In the genomic region with DNA sequence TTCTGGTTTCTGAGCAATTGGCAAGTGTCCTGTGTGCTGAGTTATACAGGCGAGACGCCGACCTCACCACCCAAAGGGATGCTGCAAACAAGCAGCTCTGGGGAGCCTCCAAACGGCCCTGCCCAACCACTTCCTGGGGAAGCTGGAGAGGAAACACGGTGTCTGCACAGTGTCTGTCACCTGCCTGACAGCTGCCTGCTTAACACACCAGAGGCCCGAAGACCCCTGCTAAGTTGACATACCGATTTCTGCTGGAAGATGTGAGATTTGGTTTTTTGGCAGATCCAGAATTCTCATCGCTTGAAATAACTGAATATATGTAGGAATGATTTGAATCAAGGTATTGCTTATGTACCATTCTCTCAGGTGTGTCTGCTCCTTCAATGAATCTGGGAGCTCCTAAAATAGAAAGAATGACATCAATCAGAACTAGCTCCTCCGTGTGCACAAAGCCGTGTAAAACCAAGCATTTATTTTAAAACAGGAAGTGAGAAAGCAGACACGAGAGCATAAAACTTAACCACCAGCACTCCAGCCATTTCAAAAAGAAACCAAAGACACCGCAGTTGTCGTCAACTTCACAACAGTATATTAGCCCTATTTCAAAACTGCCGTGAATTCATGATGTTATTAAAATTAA, we compare ENCODE assay signal across 9 cellular contexts. TPM values are rescaled to one million over a fixed set of nuclear protein-coding genes. Genes with fewer than 3 reads are reported as not detected.
DNase-seq lines count a peak whose midpoint lies in the region; ATAC-seq and TF ChIP-seq lines count a peak whose summit lies in the region.
"Had no signal": no experiment of that assay in that cellular context is flagged by ENCODE, and none has a peak within 500 bp of the region (broad histone marks: within the 10 kb centered on the region; RNA-seq: fewer than 3 reads in every experiment).

No MANE protein-coding gene starts in this region.

- H3K9me2 ChIP-seq in DOHH2 (replicated peaks; ENCODE audit: control insufficient read depth, low read length): no peaks in the 10 kb centered on the region

- peak; percentile 80 for ATAC-seq in GM21447 (IDR thresholded peaks at IDR 0.05; ENCODE audit: unreplicated experiment)
- peak; percentile 93 for ATAC-seq in effector memory CD8-positive, alpha-beta T cell (replicated peaks)

- H3K27ac ChIP-seq in DOHH2 (ENCODE audit: low read depth, low read length) (peak overlapping the region; percentile 100), KMS-11 (peak overlapping the region; percentile 96), rectal smooth muscle tissue (ENCODE audit: low read depth, low read length) (no peak overlapping the region)

- H3K9ac ChIP-seq in KMS-11: peak overlapping the region; percentile 64
- no peak overlapping the region for H3K9ac ChIP-seq in rectal smooth muscle tissue (ENCODE audit: low read length)

- H3K4me3 ChIP-seq in DOHH2 (ENCODE audit: low read length) (peak overlapping the region; percentile 74), KMS-11 (IDR thresholded peaks at IDR 0.05; ENCODE audit: insufficient read depth, low read depth, low read length) (no peak overlapping the region), rectal smooth muscle tissue (ENCODE audit: low read length) (peak overlapping the region; percentile 35)

- CTCF ChIA-PET in activated CD4-positive, alpha-beta T cell treated with anti-CD3 and anti-CD28 coated beads, Interleukin-2, amount 10 ng/mL, durations not matched to agents 7 days and 5 days (lab: Charles Lee): interaction anchor here (1.0 to 6.5 kb wide), 6 partner anchors 11 to 51 kb away, joined by 3 to 51 read pairs (median 6); no protein-coding TSS in a partner anchor

- H3K27me3 Mint-ChIP-seq in activated CD4-positive, alpha-beta T cell treated with anti-CD3 and anti-CD28 coated beads, Interleukin-2, amount 10 ng/mL, durations not matched to agents 7 days and 5 days: peaks cover 14% of the 10 kb centered on the region
- peaks cover 15 to 16% of the 10 kb centered on the region in 2 donors for H3K27me3 Mint-ChIP-seq in effector memory CD8-positive, alpha-beta T cell

- peaks cover 18% of the 10 kb centered on the region for H3K36me3 Mint-ChIP-seq in activated CD4-positive, alpha-beta T cell treated with anti-CD3 and anti-CD28 coated beads, Interleukin-2, amount 10 ng/mL, durations not matched to agents 7 days and 5 days (ENCODE audit: low read depth)
- peaks cover 12% of the 10 kb centered on the region for H3K36me3 Mint-ChIP-seq in effector memory CD8-positive, alpha-beta T cell (ENCODE audit: insufficient read depth)

- peaks cover 39% of the 10 kb centered on the region for H3F3A ChIP-seq in DOHH2 (ENCODE audit: control insufficient read depth, insufficient read depth)

- H3K4me1 Mint-ChIP-seq in activated CD4-positive, alpha-beta T cell treated with anti-CD3 and anti-CD28 coated beads, Interleukin-2, amount 10 ng/mL, durations not matched to agents 7 days and 5 days: peaks cover 76% of the 10 kb centered on the region
- H3K4me1 Mint-ChIP-seq in effector memory CD8-positive, alpha-beta T cell (ENCODE audit: low read depth in 2 of 2): peaks cover 22 to 28% of the 10 kb centered on the region in 2 donors

- no peaks in the 10 kb centered on the region for H3K9me3 Mint-ChIP-seq in activated CD4-positive, alpha-beta T cell treated with anti-CD3 and anti-CD28 coated beads, Interleukin-2, amount 10 ng/mL, durations not matched to agents 7 days and 5 days
- no peaks in the 10 kb centered on the region for H3K9me3 Mint-ChIP-seq in effector memory CD8-positive, alpha-beta T cell

- H3K27ac Mint-ChIP-seq in activated CD4-positive, alpha-beta T cell treated with anti-CD3 and anti-CD28 coated beads, Interleukin-2, amount 10 ng/mL, durations not matched to agents 7 days and 5 days: peak overlapping the region; percentile 90
- peak overlapping the region; percentile 94 to 96 for H3K27ac Mint-ChIP-seq in effector memory CD8-positive, alpha-beta T cell

- H2AFZ ChIP-seq in KMS-11 (ENCODE audit: low read depth): peak overlapping the region; percentile 91

- peaks cover 6% of the 10 kb centered on the region; the same call in 1 of the 2 replicates for H3K36me3 ChIP-seq in DOHH2 (ENCODE audit: control insufficient read depth, low read length)
- no peaks in the 10 kb centered on the region for H3K36me3 ChIP-seq in KMS-11 (ENCODE audit: insufficient read depth)
- no peaks in the 10 kb centered on the region for H3K36me3 ChIP-seq in rectal smooth muscle tissue (ENCODE audit: control insufficient read depth, insufficient read depth, low read length)

- TF ChIP-seq CTCF in DOHH2 (IDR thresholded peaks at IDR 0.05; ENCODE audit: low read depth, low read length, poor library complexity, severe bottlenecking): no peak
- TF ChIP-seq CTCF in KMS-11 (conservative IDR thresholded peaks at IDR 0.05; ENCODE audit: low read depth, low read length): no peak

- peaks cover 5% of the 10 kb centered on the region for H3K79me2 ChIP-seq in DOHH2 (ENCODE audit: control insufficient read depth, low read length)
- no peaks in the 10 kb centered on the region for H3K79me2 ChIP-seq in KMS-11 (ENCODE audit: insufficient read depth, low read depth)

- DNase-seq in activated CD4-positive, alpha-beta T cell treated with anti-CD3 and anti-CD28 coated beads, Interleukin-2, amount 10 ng/mL, durations not matched to agents 7 days and 5 days: peak; percentile 91
- peak; percentile 79 to 84 (median 83) for DNase-seq in effector memory CD8-positive, alpha-beta T cell
- DNase-seq in NCI-H1105 treated with DMSO at 0.1 percent for 48 hours (lab: John Stamatoyannopoulos, UW) (no peak), NCI-H2171 (lab: John Stamatoyannopoulos, UW) (no peak)

- no peaks in the 10 kb centered on the region for H4K20me1 ChIP-seq in DOHH2 (ENCODE audit: control insufficient read depth, insufficient read depth, low read depth, low read length)
- H4K20me1 ChIP-seq in KMS-11 (ENCODE audit: insufficient read depth): no peaks in the 10 kb centered on the region

- POLR2A ChIA-PET in activated CD4-positive, alpha-beta T cell treated with anti-CD3 and anti-CD28 coated beads, Interleukin-2, amount 10 ng/mL, durations not matched to agents 7 days and 5 days (lab: Charles Lee): interaction anchor here (0.5 kb wide), 1 partner anchor 126 kb away, joined by 3 read pairs; no protein-coding TSS in a partner anchor

- H3K4me2 ChIP-seq in DOHH2 (ENCODE audit: low read length) (peak overlapping the region; percentile 99), KMS-11 (peak overlapping the region; percentile 80)

- H3K9me3 ChIP-seq in DOHH2 (ENCODE audit: control insufficient read depth, insufficient read depth, low read length): no peaks in the 10 kb centered on the region

- H3K4me3 Mint-ChIP-seq in activated CD4-positive, alpha-beta T cell treated with anti-CD3 and anti-CD28 coated beads, Interleukin-2, amount 10 ng/mL, durations not matched to agents 7 days and 5 days: peak overlapping the region; percentile 67
- H3K4me3 Mint-ChIP-seq in effector memory CD8-positive, alpha-beta T cell: peak overlapping the region; percentile 70 to 81

- H3K4me1 ChIP-seq in DOHH2 (ENCODE audit: control insufficient read depth, low read length) (peaks cover 80% of the 10 kb centered on the region), KMS-11 (ENCODE audit: low read depth, poor library complexity, severe bottlenecking) (peaks cover 51% of the 10 kb centered on the region), rectal smooth muscle tissue (ENCODE audit: control insufficient read depth, insufficient read depth, low read length) (no peaks in the 10 kb centered on the region)

- H3K27me3 ChIP-seq in DOHH2 (ENCODE audit: control insufficient read depth, low read length) (no peaks in the 10 kb centered on the region), KMS-11 (ENCODE audit: insufficient read depth, low read depth) (no peaks in the 10 kb centered on the region), rectal smooth muscle tissue (ENCODE audit: control insufficient read depth, insufficient read depth, low read length) (no peaks in the 10 kb centered on the region)

RNA-seq across cellular contexts. Expression of gene LRRC2, which starts 27.2 kb away (rescaled TPM):
- total RNA-seq in activated CD4-positive, alpha-beta T cell treated with anti-CD3 and anti-CD28 coated beads, Interleukin-2, amount 10 ng/mL, durations not matched to agents 7 days and 5 days: under 1 TPM; 0.27 to 0.29 TPM

RNA-seq across cellular contexts. Expression of gene RTP3, which starts 41.1 kb away (rescaled TPM):
- total RNA-seq in activated CD4-positive, alpha-beta T cell treated with anti-CD3 and anti-CD28 coated beads, Interleukin-2, amount 10 ng/mL, durations not matched to agents 7 days and 5 days: not detected
- total RNA-seq: subcutaneous adipose tissue had no signal

Comparison
In these comparisons a context has a peak if more than half of its experiments do, and no peak if none do; other contexts are left out.
1. DNase-seq: peak in activated CD4-positive, alpha-beta T cell treated with anti-CD3 and anti-CD28 coated beads, Interleukin-2, amount 10 ng/mL, durations not matched to agents 7 days and 5 days (single experiment) and effector memory CD8-positive, alpha-beta T cell (3 of 3); none in NCI-H1105 treated with DMSO at 0.1 percent for 48 hours (single experiment) and NCI-H2171 (single experiment).